In genomic region chr3:57594144-57594543, GRCh38 we compare ENCODE assay signal across 10 cellular contexts. TPM values are rescaled to one million over a fixed set of nuclear protein-coding genes. Genes with fewer than 3 reads are reported as not detected.
A peak's percentile ranks its signal among the peaks of the same experiment; 100 is the strongest.
DNase-seq lines count a peak whose midpoint lies in the region; ATAC-seq, FAIRE-seq and TF ChIP-seq lines count a peak whose summit lies in the region.
"Had no signal": no experiment of that assay in that cellular context is flagged by ENCODE, and none has a peak within 500 bp of the region (broad histone marks: within the 10 kb centered on the region; RNA-seq: fewer than 3 reads in every experiment).

No MANE protein-coding gene starts in this region.

- H3K27me3 Mint-ChIP-seq in GM23338 (ENCODE audit: insufficient read depth, low read depth, poor library complexity) (peaks cover 11% of the 10 kb centered on the region), memory B cell (no peaks in the 10 kb centered on the region)

- no peaks in the 10 kb centered on the region for H3K9me3 ChIP-seq in A549
- no peaks in the 10 kb centered on the region for H3K9me3 ChIP-seq in ascending aorta
- no peaks in the 10 kb centered on the region for H3K9me3 ChIP-seq in kidney (ENCODE audit: control insufficient read depth in 1 of 2, low read length in 2 of 2)

- FAIRE-seq in A549 (lab: Jason Lieb, UNC) (no peak), kidney (lab: Jason Lieb, UNC) (no peak)

- H3K4me1 Mint-ChIP-seq in GM23338 (peaks cover 22% of the 10 kb centered on the region), memory B cell (peaks cover 24% of the 10 kb centered on the region)

- intact Hi-C loops in ascending aorta (cut with DNase I) (no loop called here), kidney (cut with DNase I) (no loop called here)

- no peak for TF ChIP-seq EP300 in A549 (IDR thresholded peaks at IDR 0.05)

- no peak overlapping the region for H3K27ac Mint-ChIP-seq in GM23338
- peak overlapping the region; percentile 64 for H3K27ac Mint-ChIP-seq in memory B cell

- peaks cover 77% of the 10 kb centered on the region for H3K79me2 ChIP-seq in GM23338 (replicated peaks; ENCODE audit: insufficient read depth)

- peaks cover 19% of the 10 kb centered on the region; the same call in 2 of the 3 replicates for H3K4me1 ChIP-seq in A549
- peaks cover 14% of the 10 kb centered on the region for H3K4me1 ChIP-seq in GM23338 (ENCODE audit: insufficient read depth)
- H3K4me1 ChIP-seq in ascending aorta, result peaks cover 0 to 36% of the 10 kb centered on the region in 2 donors
- peaks cover 11 to 15% of the 10 kb centered on the region in 2 donors for H3K4me1 ChIP-seq in kidney (ENCODE audit: control insufficient read depth in 1 of 2, insufficient read depth in 1 of 2, low read depth in 1 of 2, low read length in 2 of 2)

- no peaks in the 10 kb centered on the region; the same call in 1 of the 2 replicates for H3K36me3 ChIP-seq in GM23338 (ENCODE audit: insufficient read depth)
- H3K36me3 ChIP-seq in ascending aorta, result no peaks in the 10 kb centered on the region
- no peaks in the 10 kb centered on the region for H3K36me3 ChIP-seq in kidney (ENCODE audit: control insufficient read depth in 1 of 2, insufficient read depth in 2 of 2, low read length in 2 of 2)

- 0 out of 2 replicates have a peak, but pooled peaks cover 5% of the 10 kb centered on the region for H3F3A ChIP-seq in GM23338 (replicated peaks; ENCODE audit: low read depth)

- H3K27me3 ChIP-seq in GM23338 (ENCODE audit: insufficient read depth) (no peaks in the 10 kb centered on the region), ascending aorta (no peaks in the 10 kb centered on the region)

- TF ChIP-seq CTCF in A549 (IDR thresholded peaks at IDR 0.05) (no peak), GM23338 (conservative IDR thresholded peaks at IDR 0.05; ENCODE audit: low read depth in 2 of 2) (no peak), ascending aorta (IDR thresholded peaks at IDR 0.05) (no peak), kidney (IDR thresholded peaks at IDR 0.05; ENCODE audit: borderline replicate concordance, extremely low read depth, insufficient read depth) (no peak)

- H3K36me3 Mint-ChIP-seq in GM23338 (ENCODE audit: low read depth) (peaks cover 34% of the 10 kb centered on the region), memory B cell (peaks cover 2% of the 10 kb centered on the region)

- POLR2A ChIA-PET in A549 (lab: Yijun Ruan, JAX), result no interaction called here

- WGBS in A549 (ENCODE audit: missing lambda C conversion rate), result 69% methylated on average over 4 of the region's 4 CpGs

- no peak overlapping the region for H3K27ac ChIP-seq in A549
- H3K27ac ChIP-seq in GM23338 (ENCODE audit: low read depth), result no peak overlapping the region
- no peak overlapping the region for H3K27ac ChIP-seq in ascending aorta
- H3K27ac ChIP-seq in kidney (ENCODE audit: low read depth in 2 of 2, low read length in 2 of 2), result no peak overlapping the region

- TF ChIP-seq RAD21 in A549 (conservative IDR thresholded peaks at IDR 0.05 in 1 of 2, IDR thresholded peaks at IDR 0.05 in 1 of 2), result no peak

- H3K4me3 Mint-ChIP-seq in GM23338 (no peak overlapping the region; the same call in 2 of the 3 replicates), memory B cell (no peak overlapping the region)

- no peaks in the 10 kb centered on the region; the same call in 2 of the 3 replicates for H3K9me3 Mint-ChIP-seq in GM23338
- H3K9me3 Mint-ChIP-seq in memory B cell, result no peaks in the 10 kb centered on the region

- DNase-seq in A549 (ENCODE audit: low read depth in 1 of 2, low spot score in 1 of 2), result no peak
- no peak for DNase-seq in GM23338 (ENCODE audit: low spot score)
- DNase-seq in ascending aorta (ENCODE audit: low spot score in 2 of 2), result no peak
- DNase-seq in memory B cell (ENCODE audit: low spot score in 2 of 2), result no peak
- DNase-seq in stimulated activated CD4-positive, alpha-beta T cell treated with anti-CD3 and anti-CD28 coated beads, Interleukin-2, amount 100 ng/mL, for 24 hours, result no peak
- no peak for DNase-seq in islet precursor cell
- no peak for DNase-seq in kidney
- DNase-seq in SKM-1 (lab: John Stamatoyannopoulos, UW; ENCODE audit: unreplicated experiment), result no peak
- DNase-seq: effector CD4-positive, alpha-beta T cell; nucleus accumbens had no signal

- CTCF ChIA-PET in A549 (lab: Yijun Ruan, JAX), result no interaction called here

- no peak overlapping the region for H2AFZ ChIP-seq in GM23338

- ATAC-seq in A549 (no peak), GM23338 (no peak), memory B cell (ENCODE audit: low read depth) (no peak)

- H3K4me2 ChIP-seq in A549, result peak overlapping the region; percentile 74
- peak overlapping the region; percentile 88; the same call in 1 of the 2 replicates for H3K4me2 ChIP-seq in GM23338

- H3K9ac ChIP-seq in kidney (ENCODE audit: low read length in 2 of 2), result no peak overlapping the region

- no peaks in the 10 kb centered on the region for H3K9me2 ChIP-seq in GM23338 (ENCODE audit: insufficient read depth)

- H4K20me1 ChIP-seq in GM23338 (replicated peaks; ENCODE audit: insufficient read depth), result peaks cover 47% of the 10 kb centered on the region

- no peak for TF ChIP-seq POLR2A in A549 (IDR thresholded peaks at IDR 0.05; ENCODE audit: low read length)

- H3K4me3 ChIP-seq in A549, result no peak overlapping the region; the same call in 2 of the 3 replicates
- H3K4me3 ChIP-seq in GM23338, result no peak overlapping the region
- H3K4me3 ChIP-seq in ascending aorta, result peak overlapping the region; percentile 80 to 95
- H3K4me3 ChIP-seq in kidney (ENCODE audit: low read length in 2 of 2), result peak overlapping the region in 1 of 2 donors; percentile 100

TF ChIP-seq in A549, 52 proteins besides CTCF, POLR2A, EP300 and RAD21 (continues in another document):
- TF ChIP-seq CHD4 (IDR thresholded peaks at IDR 0.05; ENCODE audit: borderline replicate concordance) (no peak), EHMT2 (IDR thresholded peaks at IDR 0.05; ENCODE audit: low read depth) (no peak), FOXS1 (CRISPR knock-in tag; IDR thresholded peaks at IDR 0.05) (no peak), CHD2 (IDR thresholded peaks at IDR 0.05; ENCODE audit: low read length, partially characterized antibody) (no peak), TP53 (CRISPR knock-in tag; IDR thresholded peaks at IDR 0.05) (no peak), RCOR1 (IDR thresholded peaks at IDR 0.05; ENCODE audit: low read depth, low read length) (no peak), RARB (CRISPR knock-in tag; IDR thresholded peaks at IDR 0.05) (no peak), HEYL (CRISPR knock-in tag; IDR thresholded peaks at IDR 0.05) (no peak), POLR2AphosphoS2 (conservative IDR thresholded peaks at IDR 0.05; ENCODE audit: low read length) (no peak), SREBF2 (IDR thresholded peaks at IDR 0.05) (no peak), EHF (CRISPR knock-in tag; IDR thresholded peaks at IDR 0.05) (no peak)

RNA-seq across cellular contexts. Expression of gene ARF4, which starts 3.0 kb away (rescaled TPM):
- polyA plus RNA-seq in A549 (2011; rRNA removed) (222 and 262 TPM in 2 replicates), A549 (2017; fragmentation: RNase III; extraction: RNeasy Plus Mini Kit Qiagen cat#74134 plus additional on column Dnase treatment) (129 to 136 TPM (median 133 TPM) in 3 replicates), GM23338 (2016; fragmentation: Nextera tagmentation; extraction: Ambion mirVana) (227 and 249 TPM in 2 replicates), kidney (ENCODE audit: insufficient read depth, low read depth, low replicate concordance) (131 TPM)
- polyA plus RNA-seq in A549 (2012; cell fraction: cytosol; rRNA removed), result 60.4 and 75.3 TPM in 2 replicates
- 63.8 and 68.3 TPM in 2 replicates for polyA plus RNA-seq in A549 (2012; cell fraction: nucleus; rRNA removed)
- polyA minus RNA-seq in A549 (2011; rRNA and poly(A)+ RNA removed), result 209 and 300 TPM in 2 replicates
- 144 and 157 TPM in 2 replicates for total RNA-seq in GM23338 (2014; rRNA removed; shearing (Covaris generic))
- total RNA-seq in ascending aorta (50.0 TPM), kidney (123 TPM)

RNA-seq across cellular contexts. Expression of gene PDE12, which starts 38.1 kb away (rescaled TPM):
- 12.9 and 14.4 TPM in 2 replicates for polyA plus RNA-seq in A549 (2011; rRNA removed)
- 10.2 and 13.0 TPM in 2 replicates for polyA plus RNA-seq in A549 (2012; cell fraction: cytosol; rRNA removed)
- 10.0 and 14.0 TPM in 2 replicates for polyA plus RNA-seq in A549 (2012; cell fraction: nucleus; rRNA removed)
- polyA plus RNA-seq in A549 (2017; fragmentation: RNase III; extraction: RNeasy Plus Mini Kit Qiagen cat#74134 plus additional on column Dnase treatment), result 12.6 to 12.9 TPM (median 12.7 TPM) in 3 replicates
- 34.2 and 35.3 TPM in 2 replicates for polyA minus RNA-seq in A549 (2011; rRNA and poly(A)+ RNA removed)
- total RNA-seq in GM23338 (2014; rRNA removed; shearing (Covaris generic)), result 12.9 and 14.3 TPM in 2 replicates
- 4.5 and 5.0 TPM in 2 replicates for polyA plus RNA-seq in GM23338 (2016; fragmentation: Nextera tagmentation; extraction: Ambion mirVana)
- 3.0 TPM for total RNA-seq in ascending aorta
- total RNA-seq in kidney, result 21.1 TPM
- 6.1 TPM for polyA plus RNA-seq in kidney (ENCODE audit: insufficient read depth, low read depth, low replicate concordance)

RNA-seq across cellular contexts. Expression of gene DNAH12, which starts 50.0 kb away (rescaled TPM):
- 0.09 and 0.20 TPM in 2 replicates for polyA plus RNA-seq in A549 (2011; rRNA removed)
- not detected in 2 replicates for polyA plus RNA-seq in A549 (2012; cell fraction: cytosol; rRNA removed)
- polyA plus RNA-seq in A549 (2012; cell fraction: nucleus; rRNA removed), result 0.02 and 0.07 TPM in 2 replicates
- 0.05 to 0.13 TPM (median 0.05 TPM) in 3 replicates for polyA plus RNA-seq in A549 (2017; fragmentation: RNase III; extraction: RNeasy Plus Mini Kit Qiagen cat#74134 plus additional on column Dnase treatment)
- 0.04 TPM in 1 of 2 replicates, not detected in the other for polyA minus RNA-seq in A549 (2011; rRNA and poly(A)+ RNA removed)
- 0.27 TPM in 1 of 2 replicates, not detected in the other for total RNA-seq in GM23338 (2014; rRNA removed; shearing (Covaris generic))
- polyA plus RNA-seq in GM23338 (2016; fragmentation: Nextera tagmentation; extraction: Ambion mirVana), result not detected in 2 replicates
- not detected for total RNA-seq in ascending aorta
- total RNA-seq in kidney, result 0.38 TPM
- not detected for polyA plus RNA-seq in kidney (ENCODE audit: insufficient read depth, low read depth, low replicate concordance)

Comparison
In these comparisons a context has a peak if more than half of its experiments do, and no peak if none do; other contexts are left out.
1. H3K4me3 ChIP-seq: peak in ascending aorta (2 of 2); none in A549 (single experiment) and GM23338 (single experiment).